ENCODE assay signal across 8 cellular contexts in the genomic region with DNA sequence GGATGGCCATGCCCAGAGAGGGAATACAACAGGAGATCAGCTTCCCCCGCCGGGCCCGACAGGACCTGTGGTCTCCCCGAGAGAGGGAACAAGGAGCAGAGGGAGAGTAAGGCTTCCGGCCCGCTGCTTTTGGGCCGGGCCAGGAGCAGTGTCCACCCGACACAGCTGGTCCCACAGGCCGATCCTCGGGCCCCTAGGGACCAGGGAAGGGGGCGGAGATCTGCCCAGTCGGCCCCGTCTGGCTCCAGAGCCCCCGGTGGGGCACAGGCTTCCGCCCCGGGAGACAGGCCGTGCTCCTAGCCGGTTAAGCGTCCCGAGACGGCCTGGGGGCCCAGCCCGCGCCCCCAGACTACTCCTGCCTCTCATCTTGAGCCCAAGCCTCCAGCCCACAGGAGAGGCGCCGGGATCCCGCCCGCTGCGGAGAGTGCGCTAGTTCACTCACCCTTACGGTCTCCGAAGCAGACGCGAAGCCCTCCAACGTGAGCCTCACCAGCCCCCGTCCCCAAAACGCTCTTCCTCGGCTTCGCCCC. TPM values are rescaled to one million over a fixed set of nuclear protein-coding genes. Genes with fewer than 3 reads are reported as not detected.
A peak's percentile ranks its signal among the peaks of the same experiment; 100 is the strongest.
DNase-seq lines count a peak whose midpoint lies in the region; ATAC-seq and TF ChIP-seq lines count a peak whose summit lies in the region.

A gene (minus strand): TSS at position 526 of the 530 bp plus-strand sequence. CDS start 6,635 bp downstream, outside the sequence.

- H3K36me3 ChIP-seq in KOPT-K1 (ENCODE audit: insufficient read depth, low read length) (peaks cover 26% of the 10 kb centered on the region), brain microvascular endothelial cell (replicated peaks) (peaks cover 8% of the 10 kb centered on the region), iPS-20b (ENCODE audit: insufficient read depth, low read depth, low read length) (peaks cover 8% of the 10 kb centered on the region; the same call in 1 of the 2 replicates), smooth muscle cell (ENCODE audit: low read depth) (no peaks in the 10 kb centered on the region)

- H3K4me1 ChIP-seq in iPS-20b (ENCODE audit: insufficient read depth, low read length) (peaks cover 10% of the 10 kb centered on the region; the same call in 1 of the 2 replicates), smooth muscle cell (ENCODE audit: low read depth) (peaks cover 23% of the 10 kb centered on the region)

- no peaks in the 10 kb centered on the region for H3K27me3 ChIP-seq in brain microvascular endothelial cell (replicated peaks)
- H3K27me3 ChIP-seq in iPS-20b (ENCODE audit: insufficient read depth, low read length), result no peaks in the 10 kb centered on the region
- H3K27me3 ChIP-seq in smooth muscle cell (ENCODE audit: low read depth), result no peaks in the 10 kb centered on the region

- H2AFZ ChIP-seq in smooth muscle cell (ENCODE audit: low read depth), result peak within 1 kb of the TSS; percentile 92

- WGBS in smooth muscle cell (ENCODE audit: low lambda C conversion rate), result 1% methylated on average over 33 of the region's 38 CpGs

- peak within 1 kb of the TSS; percentile 100 for H3K4me2 ChIP-seq in smooth muscle cell

- no peaks in the 10 kb centered on the region for H3K9me3 ChIP-seq in KOPT-K1 (ENCODE audit: insufficient read depth, low read length, poor library complexity, severe bottlenecking)
- H3K9me3 ChIP-seq in iPS-20b (ENCODE audit: insufficient read depth, low read depth, low read length), result no peaks in the 10 kb centered on the region
- H3K9me3 ChIP-seq in smooth muscle cell (replicated peaks; ENCODE audit: low read depth), result no peaks in the 10 kb centered on the region

- peak within 1 kb of the TSS; percentile 89 for H3K4me3 ChIP-seq in brain microvascular endothelial cell (ENCODE audit: low read depth, low read length)
- H3K4me3 ChIP-seq in iPS-20b (ENCODE audit: low read length), result peak within 1 kb of the TSS; percentile 90
- H3K4me3 ChIP-seq in smooth muscle cell, result peak within 1 kb of the TSS; percentile 92

- in situ Hi-C loops in brain microvascular endothelial cell (cut with HindIII; ENCODE audit: low pct_ligation_motif_present, low sequenced_read_pairs), result no loop called here

- peaks cover 64% of the 10 kb centered on the region for H3K79me2 ChIP-seq in smooth muscle cell (ENCODE audit: low read depth)

- peak within 1 kb of the TSS; percentile 100 for H3K27ac ChIP-seq in C4-2B
- H3K27ac ChIP-seq in KOPT-K1 (ENCODE audit: low read depth, low read length, poor library complexity, severe bottlenecking), result peak within 1 kb of the TSS; percentile 86
- peak within 1 kb of the TSS; percentile 89 for H3K27ac ChIP-seq in brain microvascular endothelial cell
- peak within 1 kb of the TSS; percentile 49 for H3K27ac ChIP-seq in iPS-20b (ENCODE audit: low read length)
- peak within 1 kb of the TSS; percentile 85 for H3K27ac ChIP-seq in smooth muscle cell (ENCODE audit: low read depth)

- TF ChIP-seq CTCF in C4-2B (conservative IDR thresholded peaks at IDR 0.05), result no peak
- TF ChIP-seq CTCF in brain microvascular endothelial cell (IDR thresholded peaks at IDR 0.05; ENCODE audit: low read depth, low read length, missing control alignments), result no peak
- no peak for TF ChIP-seq CTCF in smooth muscle cell (IDR thresholded peaks at IDR 0.05; ENCODE audit: borderline replicate concordance, insufficient read depth, poor library complexity, severe bottlenecking)

- H3K9ac ChIP-seq in iPS-20b (ENCODE audit: low read depth, low read length) (peak within 1 kb of the TSS; percentile 87), smooth muscle cell (ENCODE audit: low read depth) (peak within 1 kb of the TSS; percentile 97)

- H3F3A ChIP-seq in smooth muscle cell (ENCODE audit: low read depth), result peaks cover 7% of the 10 kb centered on the region

- ATAC-seq in GM21528 (IDR thresholded peaks at IDR 0.05; ENCODE audit: low FRiP score, unreplicated experiment) (peak; percentile 13), GM19467 (IDR thresholded peaks at IDR 0.05; ENCODE audit: unreplicated experiment) (no peak)

- DNase-seq in brain microvascular endothelial cell, result no peak
- DNase-seq in smooth muscle cell (lab: John Stamatoyannopoulos, UW; ENCODE audit: unreplicated experiment), result peak; percentile 54
- DNase-seq in HK-2 (ENCODE audit: unreplicated experiment), result no peak

- peaks cover 44% of the 10 kb centered on the region for H4K20me1 ChIP-seq in smooth muscle cell (ENCODE audit: low read depth)

RNA-seq across cellular contexts. Expression of the gene that starts here (rescaled TPM):
- 167 and 232 TPM in 2 replicates for total RNA-seq in smooth muscle cell
- polyA plus RNA-seq in smooth muscle cell, result 100 and 107 TPM in 2 replicates

Comparison
In these comparisons a context has a peak if more than half of its experiments do, and no peak if none do; other contexts are left out.
1. H3K27ac ChIP-seq: peak in every context shown above with its lines; median percentile 100 in C4-2B; 89 in brain microvascular endothelial cell; 86 in KOPT-K1; 85 in smooth muscle cell; 49 in iPS-20b.